1 cellular context compared by ENCODE assay signal in genomic region chr4:186709509-186709908, GRCh38.
TF ChIP-seq lines count a peak whose summit lies in the region.

No MANE protein-coding gene starts in this region.

TF ChIP-seq in IMR-90, 13 proteins besides CTCF, POLR2A, EP300 and RAD21 (continued from another document):
- no peak for TF ChIP-seq ELK1 (IDR thresholded peaks at IDR 0.05; ENCODE audit: borderline replicate concordance, low read depth, low read length)
- TF ChIP-seq, protein P1, sequence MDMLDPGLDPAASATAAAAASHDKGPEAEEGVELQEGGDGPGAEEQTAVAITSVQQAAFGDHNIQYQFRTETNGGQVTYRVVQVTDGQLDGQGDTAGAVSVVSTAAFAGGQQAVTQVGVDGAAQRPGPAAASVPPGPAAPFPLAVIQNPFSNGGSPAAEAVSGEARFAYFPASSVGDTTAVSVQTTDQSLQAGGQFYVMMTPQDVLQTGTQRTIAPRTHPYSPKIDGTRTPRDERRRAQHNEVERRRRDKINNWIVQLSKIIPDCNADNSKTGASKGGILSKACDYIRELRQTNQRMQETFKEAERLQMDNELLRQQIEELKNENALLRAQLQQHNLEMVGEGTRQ (IDR thresholded peaks at IDR 0.05; ENCODE audit: low read depth, low read length) = no peak
- no peak for TF ChIP-seq CEBPB (IDR thresholded peaks at IDR 0.05; ENCODE audit: low read depth, low read length)
